In the genomic region with DNA sequence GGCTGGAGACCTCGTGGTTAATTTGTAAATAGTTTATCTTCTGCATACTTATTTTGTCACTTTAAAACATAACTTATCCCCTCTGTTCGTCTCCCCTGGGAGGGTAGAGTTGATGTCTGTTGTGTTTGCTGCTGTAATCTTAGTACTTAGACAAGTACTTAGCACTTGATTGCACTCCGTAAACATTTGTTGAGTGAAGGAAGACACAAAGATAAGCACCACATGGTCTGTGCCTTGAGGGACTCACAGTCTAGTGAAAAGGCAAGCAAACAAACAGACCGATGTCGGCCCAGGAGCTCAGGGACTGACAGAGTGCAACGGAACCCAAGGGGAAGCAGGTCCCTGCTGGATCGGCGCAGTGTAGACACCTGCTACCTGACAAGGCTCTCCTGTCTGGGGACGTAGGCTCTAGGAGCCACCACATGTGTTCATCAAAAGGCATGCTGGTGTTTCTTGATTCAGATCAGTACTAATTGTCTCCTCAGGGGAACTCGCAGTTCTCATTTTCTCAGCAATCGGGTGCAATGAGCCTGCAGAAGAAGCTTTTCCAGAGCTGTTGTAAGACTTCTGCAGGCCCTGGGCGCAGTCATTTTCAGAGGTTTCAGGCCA, we compare ENCODE assay signal across 20 cellular contexts. TPM values are rescaled to one million over a fixed set of nuclear protein-coding genes. Genes with fewer than 3 reads are reported as not detected.
DNase-seq lines count a peak whose midpoint lies in the region; ATAC-seq and TF ChIP-seq lines count a peak whose summit lies in the region.
"Had no signal": no experiment of that assay in that cellular context is flagged by ENCODE, and none has a peak within 500 bp of the region (broad histone marks: within the 10 kb centered on the region; RNA-seq: fewer than 3 reads in every experiment).

No MANE protein-coding gene starts in this region.

- H4K20me1 ChIP-seq in GM23338 (replicated peaks; ENCODE audit: insufficient read depth) (no peaks in the 10 kb centered on the region), osteoblast (ENCODE audit: insufficient read depth, low read length) (no peaks in the 10 kb centered on the region)

- no peaks in the 10 kb centered on the region for H3K9me2 ChIP-seq in GM23338 (ENCODE audit: insufficient read depth)

- H3K4me1 Mint-ChIP-seq in GM23338: no peaks in the 10 kb centered on the region
- H3K4me1 Mint-ChIP-seq: CD14-positive monocyte, T-cell had no signal

- ATAC-seq in GM23338: no peak
- no peak for ATAC-seq in RWPE2 (ENCODE audit: low read depth)
- ATAC-seq: HCT116, T-cell had no signal

- no peaks in the 10 kb centered on the region for H3F3A ChIP-seq in GM23338 (replicated peaks; ENCODE audit: low read depth)

- H3K36me3 ChIP-seq in GM23338 (ENCODE audit: insufficient read depth) (no peaks in the 10 kb centered on the region), RWPE2 (ENCODE audit: low read depth) (no peaks in the 10 kb centered on the region), osteoblast (ENCODE audit: insufficient read depth, low read length) (no peaks in the 10 kb centered on the region), suprapubic skin (no peaks in the 10 kb centered on the region)

- no peaks in the 10 kb centered on the region for H3K27me3 Mint-ChIP-seq in GM23338 (ENCODE audit: insufficient read depth, low read depth, poor library complexity)

- DNase-seq in NCI-H1417 (lab: John Stamatoyannopoulos, UW) (peak in 2 of 3 experiments; percentile 40 to 64), NCI-H1417 treated with DMSO at 0.1 percent for 48 hours (lab: John Stamatoyannopoulos, UW) (no peak), GM23338 (ENCODE audit: low spot score) (no peak), RWPE2 (ENCODE audit: low spot score) (peak; percentile 69), osteoblast (ENCODE audit: insufficient read length, low spot score, missing footprints) (peak; percentile 50), C1 segment of cervical spinal cord (lab: John Stamatoyannopoulos, UW) (no peak), suprapubic skin (ENCODE audit: low spot score in 2 of 2) (no peak), NCI-H82 (lab: John Stamatoyannopoulos, UW) (no peak)
- DNase-seq: ACHN, EL, GF-D8, NCI-H345, NCI-H524, T-cell had no signal

- no peak overlapping the region for H3K4me2 ChIP-seq in GM23338
- no peak overlapping the region for H3K4me2 ChIP-seq in osteoblast (ENCODE audit: insufficient read depth, low read length)

- no peaks in the 10 kb centered on the region for H3K9me3 Mint-ChIP-seq in GM23338
- H3K9me3 Mint-ChIP-seq: CD14-positive monocyte, IgD-negative memory B cell, T-cell had no signal

- H3K27ac Mint-ChIP-seq in GM23338: no peak overlapping the region
- H3K27ac Mint-ChIP-seq: CD14-positive monocyte, IgD-negative memory B cell, T-cell had no signal

- H3K4me1 ChIP-seq in GM23338 (ENCODE audit: insufficient read depth) (no peaks in the 10 kb centered on the region), RWPE2 (ENCODE audit: insufficient read depth, poor library complexity, severe bottlenecking) (no peaks in the 10 kb centered on the region), osteoblast (ENCODE audit: insufficient read depth, low read length) (no peaks in the 10 kb centered on the region), suprapubic skin (no peaks in the 10 kb centered on the region)

- H3K9me3 ChIP-seq in RWPE2 (ENCODE audit: severe bottlenecking) (no peaks in the 10 kb centered on the region), osteoblast (ENCODE audit: low read depth, low read length) (no peaks in the 10 kb centered on the region), suprapubic skin (no peaks in the 10 kb centered on the region)

- H3K27ac ChIP-seq in GM23338 (ENCODE audit: low read depth): no peak overlapping the region
- H3K27ac ChIP-seq in RWPE2 (ENCODE audit: poor library complexity, severe bottlenecking): no peak overlapping the region
- no peak overlapping the region for H3K27ac ChIP-seq in osteoblast (ENCODE audit: low read depth, low read length)
- no peak overlapping the region for H3K27ac ChIP-seq in suprapubic skin
- H3K27ac ChIP-seq: 22Rv1, RWPE1 had no signal

- no peak for TF ChIP-seq EP300 in suprapubic skin (IDR thresholded peaks at IDR 0.05)

- TF ChIP-seq POLR2A in suprapubic skin (IDR thresholded peaks at IDR 0.05): no peak

- no peaks in the 10 kb centered on the region for H3K36me3 Mint-ChIP-seq in GM23338 (ENCODE audit: low read depth)
- H3K36me3 Mint-ChIP-seq: CD14-positive monocyte, T-cell had no signal

- H3K27me3 ChIP-seq in GM23338 (ENCODE audit: insufficient read depth) (no peaks in the 10 kb centered on the region), RWPE2 (ENCODE audit: insufficient read depth, poor library complexity, severe bottlenecking) (peaks cover 84% of the 10 kb centered on the region), osteoblast (ENCODE audit: insufficient read depth, low read length) (no peaks in the 10 kb centered on the region), suprapubic skin (peaks cover 2% of the 10 kb centered on the region)

- H3K4me3 ChIP-seq in GM23338: no peak overlapping the region
- no peak overlapping the region for H3K4me3 ChIP-seq in RWPE2 (ENCODE audit: severe bottlenecking)
- no peak overlapping the region for H3K4me3 ChIP-seq in osteoblast (ENCODE audit: insufficient read depth, low read length)
- H3K4me3 ChIP-seq in suprapubic skin: no peak overlapping the region

- WGBS in suprapubic skin: 85% methylated on average over 11 of the region's 12 CpGs

- H3K79me2 ChIP-seq in GM23338 (replicated peaks; ENCODE audit: insufficient read depth): no peaks in the 10 kb centered on the region
- H3K79me2 ChIP-seq in osteoblast (ENCODE audit: insufficient read depth, low read length): no peaks in the 10 kb centered on the region

- TF ChIP-seq CTCF in GM23338 (conservative IDR thresholded peaks at IDR 0.05; ENCODE audit: low read depth in 2 of 2) (no peak), RWPE2 (IDR thresholded peaks at IDR 0.05; ENCODE audit: poor library complexity, severe bottlenecking) (no peak), osteoblast (IDR thresholded peaks at IDR 0.05; ENCODE audit: extremely low read depth, low read depth, low read length) (no peak), suprapubic skin (IDR thresholded peaks at IDR 0.05) (no peak)

- no peak overlapping the region for H3K4me3 Mint-ChIP-seq in GM23338
- H3K4me3 Mint-ChIP-seq: T-cell had no signal

- H2AFZ ChIP-seq in GM23338: peak overlapping the region; percentile 43; the same call in 1 of the 2 replicates
- H2AFZ ChIP-seq in osteoblast (ENCODE audit: low read length): no peak overlapping the region

TF ChIP-seq in GM23338, 12 proteins besides CTCF, POLR2A, EP300 and RAD21 (continues in another document):
- no peak for TF ChIP-seq REST (IDR thresholded peaks at IDR 0.05; ENCODE audit: unreplicated experiment)
- no peak for TF ChIP-seq JUNB (IDR thresholded peaks at IDR 0.05; ENCODE audit: unreplicated experiment)
- TF ChIP-seq POLR2AphosphoS5 (IDR thresholded peaks at IDR 0.05; ENCODE audit: low read depth): no peak
- TF ChIP-seq ZNF331 (CRISPR knock-in tag; IDR thresholded peaks at IDR 0.05; ENCODE audit: low read depth): no peak
- no peak for TF ChIP-seq ETS1 (IDR thresholded peaks at IDR 0.05)

RNA-seq across cellular contexts. Expression of gene EDN3, which starts 31.4 kb away (rescaled TPM):
- 0.17 and 1.2 TPM in 2 replicates for total RNA-seq in GM23338 (2014; rRNA removed; shearing (Covaris generic))
- polyA plus RNA-seq in GM23338 (2016; fragmentation: Nextera tagmentation; extraction: Ambion mirVana): 0.12 and 0.13 TPM in 2 replicates
- not detected in 2 replicates for total RNA-seq in osteoblast
- 1 to 10 TPM in 3 of 4 donors, under 1 TPM in 1; 0.97 to 2.4 (median 1.6) TPM for total RNA-seq in suprapubic skin
- total RNA-seq: M059J had no signal
- polyA plus RNA-seq: CD14-positive monocyte, IgD-negative memory B cell had no signal

Comparison
In these comparisons a context has a peak if more than half of its experiments do, and no peak if none do; other contexts are left out.
1. DNase-seq: peak in NCI-H1417 (2 of 3), RWPE2 (single experiment) and osteoblast (single experiment); none in NCI-H1417 treated with DMSO at 0.1 percent for 48 hours (single experiment), GM23338 (single experiment), C1 segment of cervical spinal cord (0 of 14), suprapubic skin (0 of 2) and NCI-H82 (single experiment).